15 cellular contexts compared by ENCODE assay signal in the genomic region with DNA sequence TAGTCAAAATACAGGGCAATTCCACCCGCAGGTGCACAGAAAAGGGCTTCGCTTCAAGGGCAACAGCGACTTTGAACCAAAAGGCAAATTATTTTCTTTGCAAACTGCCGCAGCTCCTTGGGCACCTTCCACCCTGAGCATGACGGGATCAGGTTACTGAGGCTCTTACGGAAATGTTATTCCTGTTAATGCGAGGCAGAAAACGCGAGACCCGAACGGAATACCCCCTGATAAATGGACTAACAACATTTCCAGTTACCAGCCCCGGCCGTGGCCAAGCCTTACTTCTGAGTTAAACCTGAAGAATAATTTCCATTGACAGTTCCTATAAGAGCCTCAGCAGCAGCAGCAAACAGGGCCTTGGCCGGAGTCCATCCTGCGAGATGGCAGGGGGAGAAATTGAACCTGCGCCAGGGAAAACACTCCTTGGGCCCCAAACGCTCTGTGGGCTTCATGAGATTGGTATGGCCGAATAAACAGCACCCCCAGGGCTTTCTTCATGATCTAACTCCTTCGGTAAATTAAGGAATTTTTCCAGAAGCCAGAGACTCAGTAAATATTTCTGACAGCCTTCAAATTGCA.
A peak's percentile ranks its signal among the peaks of the same experiment; 100 is the strongest.
DNase-seq lines count a peak whose midpoint lies in the region; ATAC-seq and TF ChIP-seq lines count a peak whose summit lies in the region.
"Had no signal": no experiment of that assay in that cellular context is flagged by ENCODE, and none has a peak within 500 bp of the region (broad histone marks: within the 10 kb centered on the region; RNA-seq: fewer than 3 reads in every experiment).

No MANE protein-coding gene starts in this region.

- no peak overlapping the region for H3K4me2 ChIP-seq in MM.1S (ENCODE audit: low read depth, low read length)

- no peaks in the 10 kb centered on the region for H3K9me2 ChIP-seq in MM.1S (replicated peaks; ENCODE audit: insufficient read depth, low read length)

- peak; percentile 74 for DNase-seq in DMS79 (lab: John Stamatoyannopoulos, UW)
- DNase-seq in NCI-H2171 treated with DMSO at 0.1 percent for 48 hours (lab: John Stamatoyannopoulos, UW): peak; percentile 70
- DNase-seq in coronary artery (ENCODE audit: low spot score): peak; percentile 59
- DNase-seq in prostate gland (ENCODE audit: low spot score): peak; percentile 23
- no peak for DNase-seq in Kasumi-1 (lab: John Stamatoyannopoulos, UW)
- DNase-seq in MM.1S: no peak
- DNase-seq in H4 (ENCODE audit: low spot score): no peak
- DNase-seq: activated CD4-positive, alpha-beta T cell treated with anti-CD3 and anti-CD28 coated beads for 48 hours; activated gamma-delta T cell treated with Interleukin-2 at 50 U/mL for 16 hours; GM23248; midbrain; NK-92 treated with Interleukin-12 subunit alpha and Interleukin-12 subunit beta, amount 100 ng/mL, for 24 hours had no signal

- H3K4me3 ChIP-seq in coronary artery: peak overlapping the region; percentile 45
- H3K4me3 ChIP-seq in prostate gland: no peak overlapping the region
- no peak overlapping the region for H3K4me3 ChIP-seq in MM.1S (ENCODE audit: low read length)
- H3K4me3 ChIP-seq: GM23248, sigmoid colon had no signal

- TF ChIP-seq CTCF in coronary artery (IDR thresholded peaks at IDR 0.05) (no peak), prostate gland (IDR thresholded peaks at IDR 0.05) (no peak), MM.1S (IDR thresholded peaks at IDR 0.05; ENCODE audit: low read length) (no peak)

- no peaks in the 10 kb centered on the region for H3F3A ChIP-seq in MM.1S (ENCODE audit: insufficient read depth, low read length)

- H3K9me3 ChIP-seq in prostate gland (no peaks in the 10 kb centered on the region), MM.1S (replicated peaks; ENCODE audit: insufficient read depth, low read length) (no peaks in the 10 kb centered on the region)
- H3K9me3 ChIP-seq: sigmoid colon had no signal

- 32% methylated on average over 19 of the region's 19 CpGs for WGBS in prostate gland

- no peak overlapping the region for H3K9ac ChIP-seq in MM.1S (ENCODE audit: low read length)
- H3K9ac ChIP-seq: GM23248 had no signal

- H3K36me3 ChIP-seq in prostate gland (no peaks in the 10 kb centered on the region), MM.1S (replicated peaks; ENCODE audit: insufficient read depth, low read length) (no peaks in the 10 kb centered on the region)
- H3K36me3 ChIP-seq: sigmoid colon had no signal

- H3K4me1 ChIP-seq in prostate gland (replicated peaks) (no peaks in the 10 kb centered on the region), MM.1S (ENCODE audit: low read length) (no peaks in the 10 kb centered on the region)

- H4K20me1 ChIP-seq in MM.1S (ENCODE audit: insufficient read depth, low read length): no peaks in the 10 kb centered on the region

- no peak for TF ChIP-seq POLR2A in prostate gland (IDR thresholded peaks at IDR 0.05)

- H3K27me3 ChIP-seq in prostate gland (replicated peaks; ENCODE audit: insufficient read depth) (no peaks in the 10 kb centered on the region), MM.1S (replicated peaks; ENCODE audit: insufficient read depth, low read length) (no peaks in the 10 kb centered on the region)
- H3K27me3 ChIP-seq: sigmoid colon had no signal

- ATAC-seq in HG03457 (IDR thresholded peaks at IDR 0.05; ENCODE audit: unreplicated experiment): no peak

- no peaks in the 10 kb centered on the region for H3K79me2 ChIP-seq in MM.1S (ENCODE audit: low read length)

- H3K27ac ChIP-seq in coronary artery: peak overlapping the region; percentile 0 to 48
- no peak overlapping the region for H3K27ac ChIP-seq in prostate gland
- H3K27ac ChIP-seq in MM.1S (ENCODE audit: low read length): no peak overlapping the region
- H3K27ac ChIP-seq: C4-2B, GM23248, sigmoid colon had no signal

- H2AFZ ChIP-seq in MM.1S (ENCODE audit: low read length): no peak overlapping the region
- H2AFZ ChIP-seq: GM23248 had no signal

- intact Hi-C loops in prostate gland (cut with DNase I): no loop called here

Comparison
In these comparisons a context has a peak if more than half of its experiments do, and no peak if none do; other contexts are left out.
1. DNase-seq: peak in DMS79 (single experiment), NCI-H2171 treated with DMSO at 0.1 percent for 48 hours (single experiment), coronary artery (single experiment) and prostate gland (single experiment); none in Kasumi-1 (0 of 2), MM.1S (single experiment) and H4 (single experiment).
2. H3K27ac ChIP-seq: peak in coronary artery (2 of 2); none in prostate gland (0 of 2) and MM.1S (single experiment).